Comparison of ENCODE assay signal across 8 cellular contexts in the genomic region with DNA sequence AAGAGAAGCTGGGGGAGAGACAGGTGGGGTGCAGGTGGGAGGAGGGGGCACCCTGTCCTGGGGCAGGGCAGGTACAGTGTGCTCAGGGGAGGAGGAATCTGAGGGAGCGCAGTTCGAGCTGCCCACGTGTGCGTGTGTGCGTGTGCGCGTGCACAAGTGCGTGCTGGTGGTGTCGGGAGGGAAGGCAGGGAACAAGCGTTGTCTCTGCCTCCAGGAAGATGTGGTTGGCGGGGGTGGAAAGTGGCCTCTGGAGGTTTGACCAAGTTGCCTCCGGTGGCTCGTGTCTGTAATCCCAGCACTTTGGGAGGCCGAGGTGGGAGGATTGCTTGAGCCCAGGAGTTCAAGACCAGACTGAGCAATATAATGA.
"Had no signal": no experiment of that assay in that cellular context is flagged by ENCODE, and none has a peak within 500 bp of the region (broad histone marks: within the 10 kb centered on the region; RNA-seq: fewer than 3 reads in every experiment).

No MANE protein-coding gene starts in this region.

- H3K36me3 Mint-ChIP-seq: activated naive CD4-positive, alpha-beta T cell treated with anti-CD3 and anti-CD28 coated beads, Interleukin-2, amount 10 ng/mL, durations not matched to agents 7 days and 5 days had no signal

- H3K4me3 Mint-ChIP-seq: activated naive CD4-positive, alpha-beta T cell treated with anti-CD3 and anti-CD28 coated beads, Interleukin-2, amount 10 ng/mL, durations not matched to agents 7 days and 5 days; nephron progenitor cell; stimulated activated memory B cell treated with anti-CD40 and anti-IgM and Interleukin-4, amounts not matched to agents 10 μg/mL and 1 μg/mL and 100 μg/mL, for 72 hours had no signal

- ATAC-seq: esophagus mucosa; stimulated activated memory B cell treated with anti-CD40 and anti-IgM and Interleukin-4, amounts not matched to agents 10 μg/mL and 1 μg/mL and 100 μg/mL, for 72 hours had no signal

- DNase-seq: activated CD4-positive, alpha-beta T cell treated with anti-CD3 and anti-CD28 coated beads, Interleukin-2, amount 50 U/mL, for 1 hour; activated naive CD4-positive, alpha-beta T cell treated with anti-CD3 and anti-CD28 coated beads, Interleukin-2, amount 10 ng/mL, durations not matched to agents 7 days and 5 days; activated T-cell treated with anti-CD3 and anti-CD28 coated beads for 4 hours; hypothalamus; nephron progenitor cell; ovary had no signal

- H3K9me3 Mint-ChIP-seq: activated naive CD4-positive, alpha-beta T cell treated with anti-CD3 and anti-CD28 coated beads, Interleukin-2, amount 10 ng/mL, durations not matched to agents 7 days and 5 days had no signal

- H3K27ac Mint-ChIP-seq: activated naive CD4-positive, alpha-beta T cell treated with anti-CD3 and anti-CD28 coated beads, Interleukin-2, amount 10 ng/mL, durations not matched to agents 7 days and 5 days; nephron progenitor cell; stimulated activated memory B cell treated with anti-CD40 and anti-IgM and Interleukin-4, amounts not matched to agents 10 μg/mL and 1 μg/mL and 100 μg/mL, for 72 hours had no signal

- H3K4me1 Mint-ChIP-seq: activated naive CD4-positive, alpha-beta T cell treated with anti-CD3 and anti-CD28 coated beads, Interleukin-2, amount 10 ng/mL, durations not matched to agents 7 days and 5 days; stimulated activated memory B cell treated with anti-CD40 and anti-IgM and Interleukin-4, amounts not matched to agents 10 μg/mL and 1 μg/mL and 100 μg/mL, for 72 hours had no signal
